Comparison of ENCODE assay signal across 1 cellular context in genomic region chr9:35102769-35103659, GRCh38.
A peak's percentile ranks its signal among the peaks of the same experiment; 100 is the strongest.
TF ChIP-seq lines count a peak whose summit lies in the region.

Gene STOML2 (minus strand): TSS chr9:35103131. CDS start chr9:35103094, 37 bp downstream.

TF ChIP-seq in HepG2, 621 proteins besides CTCF, POLR2A, EP300 and RAD21 (continued from another document and continues in another):
- TF ChIP-seq, protein P1, sequence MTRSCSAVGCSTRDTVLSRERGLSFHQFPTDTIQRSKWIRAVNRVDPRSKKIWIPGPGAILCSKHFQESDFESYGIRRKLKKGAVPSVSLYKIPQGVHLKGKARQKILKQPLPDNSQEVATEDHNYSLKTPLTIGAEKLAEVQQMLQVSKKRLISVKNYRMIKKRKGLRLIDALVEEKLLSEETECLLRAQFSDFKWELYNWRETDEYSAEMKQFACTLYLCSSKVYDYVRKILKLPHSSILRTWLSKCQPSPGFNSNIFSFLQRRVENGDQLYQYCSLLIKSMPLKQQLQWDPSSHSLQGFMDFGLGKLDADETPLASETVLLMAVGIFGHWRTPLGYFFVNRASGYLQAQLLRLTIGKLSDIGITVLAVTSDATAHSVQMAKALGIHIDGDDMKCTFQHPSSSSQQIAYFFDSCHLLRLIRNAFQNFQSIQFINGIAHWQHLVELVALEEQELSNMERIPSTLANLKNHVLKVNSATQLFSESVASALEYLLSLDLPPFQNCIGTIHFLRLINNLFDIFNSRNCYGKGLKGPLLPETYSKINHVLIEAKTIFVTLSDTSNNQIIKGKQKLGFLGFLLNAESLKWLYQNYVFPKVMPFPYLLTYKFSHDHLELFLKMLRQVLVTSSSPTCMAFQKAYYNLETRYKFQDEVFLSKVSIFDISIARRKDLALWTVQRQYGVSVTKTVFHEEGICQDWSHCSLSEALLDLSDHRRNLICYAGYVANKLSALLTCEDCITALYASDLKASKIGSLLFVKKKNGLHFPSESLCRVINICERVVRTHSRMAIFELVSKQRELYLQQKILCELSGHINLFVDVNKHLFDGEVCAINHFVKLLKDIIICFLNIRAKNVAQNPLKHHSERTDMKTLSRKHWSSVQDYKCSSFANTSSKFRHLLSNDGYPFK (CRISPR knock-in tag; IDR thresholded peaks at IDR 0.05; ENCODE audit: borderline replicate concordance), result peak; percentile 91
- TF ChIP-seq ATF2 (CRISPR knock-in tag; IDR thresholded peaks at IDR 0.05) (peak; percentile 82), GPBP1L1 (CRISPR knock-in tag; IDR thresholded peaks at IDR 0.05) (no peak), JDP2 (CRISPR knock-in tag; IDR thresholded peaks at IDR 0.05; ENCODE audit: borderline replicate concordance) (no peak), ZNF282 (IDR thresholded peaks at IDR 0.05; ENCODE audit: partially characterized antibody) (no peak), RFX1 (IDR thresholded peaks at IDR 0.05) (peak; percentile 97), ZNF234 (CRISPR knock-in tag; conservative IDR thresholded peaks at IDR 0.05) (no peak), IRF1 (CRISPR knock-in tag; IDR thresholded peaks at IDR 0.05; ENCODE audit: low read depth) (no peak), CEBPZ (IDR thresholded peaks at IDR 0.05; ENCODE audit: low read length) (no peak), HOXA9 (CRISPR knock-in tag; IDR thresholded peaks at IDR 0.05; ENCODE audit: borderline replicate concordance) (peak; percentile 70; the same call in 1 of the 2 replicates), MLLT10 (CRISPR knock-in tag; IDR thresholded peaks at IDR 0.05) (no peak), SNAPC2 (CRISPR knock-in tag; IDR thresholded peaks at IDR 0.05) (peak; percentile 79; the same call in 1 of the 2 replicates), ZMYM4 (CRISPR knock-in tag; IDR thresholded peaks at IDR 0.05) (peak; percentile 86; the same call in 1 of the 2 replicates), SMARCC2 (IDR thresholded peaks at IDR 0.05) (no peak), ZNF747 (CRISPR knock-in tag; IDR thresholded peaks at IDR 0.05; ENCODE audit: borderline replicate concordance) (peak; percentile 94), ZNF260 (CRISPR knock-in tag; IDR thresholded peaks at IDR 0.05; ENCODE audit: borderline replicate concordance, low read depth) (no peak), ZNF503 (CRISPR knock-in tag; IDR thresholded peaks at IDR 0.05) (0 out of 2 replicates have a peak, but pooled peaks have one; percentile 64), ZNF17 (CRISPR knock-in tag; IDR thresholded peaks at IDR 0.05) (no peak), KLF6 (CRISPR knock-in tag; IDR thresholded peaks at IDR 0.05) (0 out of 2 replicates have a peak, but pooled peaks have one; percentile 38), SNAI1 (CRISPR knock-in tag; IDR thresholded peaks at IDR 0.05; ENCODE audit: borderline replicate concordance) (no peak), ZBTB8A (CRISPR knock-in tag; IDR thresholded peaks at IDR 0.05; ENCODE audit: borderline replicate concordance, low read depth) (no peak), CHD4 (IDR thresholded peaks at IDR 0.05; ENCODE audit: borderline replicate concordance, low read length) (no peak), JARID2 (CRISPR knock-in tag; IDR thresholded peaks at IDR 0.05; ENCODE audit: insufficient replicate concordance) (no peak), THAP8 (CRISPR knock-in tag; IDR thresholded peaks at IDR 0.05; ENCODE audit: borderline replicate concordance) (no peak), USF2 (IDR thresholded peaks at IDR 0.05; ENCODE audit: low read depth, low read length) (no peak), USF2 (CRISPR knock-in tag; IDR thresholded peaks at IDR 0.05; ENCODE audit: borderline replicate concordance) (peak; percentile 42; the same call in 1 of the 2 replicates), CBX1 (IDR thresholded peaks at IDR 0.05; ENCODE audit: low read depth) (peak; percentile 93), MATR3 (CRISPR knock-in tag; IDR thresholded peaks at IDR 0.05) (no peak), GTF2F1 (IDR thresholded peaks at IDR 0.05; ENCODE audit: low read length) (no peak), ZNF383 (CRISPR knock-in tag; IDR thresholded peaks at IDR 0.05; ENCODE audit: borderline replicate concordance) (no peak), ZNF343 (CRISPR knock-in tag; IDR thresholded peaks at IDR 0.05) (no peak), NFKB2 (CRISPR knock-in tag; IDR thresholded peaks at IDR 0.05; ENCODE audit: borderline replicate concordance) (peak; percentile 73), ZBTB38 (CRISPR knock-in tag; IDR thresholded peaks at IDR 0.05) (peak; percentile 82), POLR2AphosphoS5 (IDR thresholded peaks at IDR 0.05; ENCODE audit: low read depth, low read length) (peak; percentile 83), MAF1 (CRISPR knock-in tag; IDR thresholded peaks at IDR 0.05; ENCODE audit: borderline replicate concordance) (peak; percentile 84; the same call in 1 of the 2 replicates), RNF2 (conservative IDR thresholded peaks at IDR 0.05; ENCODE audit: low read depth) (0 out of 2 replicates have a peak, but pooled peaks have one; percentile 41), SETDB1 (CRISPR knock-in tag; IDR thresholded peaks at IDR 0.05; ENCODE audit: borderline replicate concordance) (no peak), NR2F6 (IDR thresholded peaks at IDR 0.05) (peak; percentile 92), NR2F6 (CRISPR knock-in tag; IDR thresholded peaks at IDR 0.05) (peak; percentile 92), ZSCAN31 (CRISPR knock-in tag; IDR thresholded peaks at IDR 0.05; ENCODE audit: low read depth) (peak; percentile 81), ZFP36L1 (CRISPR knock-in tag; IDR thresholded peaks at IDR 0.05) (no peak)
- TF ChIP-seq, protein P2, sequence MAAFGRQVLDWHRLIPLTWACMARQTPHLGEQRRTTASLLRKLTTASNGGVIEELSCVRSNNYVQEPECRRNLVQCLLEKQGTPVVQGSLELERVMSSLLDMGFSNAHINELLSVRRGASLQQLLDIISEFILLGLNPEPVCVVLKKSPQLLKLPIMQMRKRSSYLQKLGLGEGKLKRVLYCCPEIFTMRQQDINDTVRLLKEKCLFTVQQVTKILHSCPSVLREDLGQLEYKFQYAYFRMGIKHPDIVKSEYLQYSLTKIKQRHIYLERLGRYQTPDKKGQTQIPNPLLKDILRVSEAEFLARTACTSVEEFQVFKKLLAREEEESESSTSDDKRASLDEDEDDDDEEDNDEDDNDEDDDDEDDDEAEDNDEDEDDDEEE (CRISPR knock-in tag; IDR thresholded peaks at IDR 0.05), result no peak
- TF ChIP-seq, protein P3, sequence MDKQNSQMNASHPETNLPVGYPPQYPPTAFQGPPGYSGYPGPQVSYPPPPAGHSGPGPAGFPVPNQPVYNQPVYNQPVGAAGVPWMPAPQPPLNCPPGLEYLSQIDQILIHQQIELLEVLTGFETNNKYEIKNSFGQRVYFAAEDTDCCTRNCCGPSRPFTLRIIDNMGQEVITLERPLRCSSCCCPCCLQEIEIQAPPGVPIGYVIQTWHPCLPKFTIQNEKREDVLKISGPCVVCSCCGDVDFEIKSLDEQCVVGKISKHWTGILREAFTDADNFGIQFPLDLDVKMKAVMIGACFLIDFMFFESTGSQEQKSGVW (CRISPR knock-in tag; IDR thresholded peaks at IDR 0.05; ENCODE audit: borderline replicate concordance), result no peak
- TF ChIP-seq, protein P4, sequence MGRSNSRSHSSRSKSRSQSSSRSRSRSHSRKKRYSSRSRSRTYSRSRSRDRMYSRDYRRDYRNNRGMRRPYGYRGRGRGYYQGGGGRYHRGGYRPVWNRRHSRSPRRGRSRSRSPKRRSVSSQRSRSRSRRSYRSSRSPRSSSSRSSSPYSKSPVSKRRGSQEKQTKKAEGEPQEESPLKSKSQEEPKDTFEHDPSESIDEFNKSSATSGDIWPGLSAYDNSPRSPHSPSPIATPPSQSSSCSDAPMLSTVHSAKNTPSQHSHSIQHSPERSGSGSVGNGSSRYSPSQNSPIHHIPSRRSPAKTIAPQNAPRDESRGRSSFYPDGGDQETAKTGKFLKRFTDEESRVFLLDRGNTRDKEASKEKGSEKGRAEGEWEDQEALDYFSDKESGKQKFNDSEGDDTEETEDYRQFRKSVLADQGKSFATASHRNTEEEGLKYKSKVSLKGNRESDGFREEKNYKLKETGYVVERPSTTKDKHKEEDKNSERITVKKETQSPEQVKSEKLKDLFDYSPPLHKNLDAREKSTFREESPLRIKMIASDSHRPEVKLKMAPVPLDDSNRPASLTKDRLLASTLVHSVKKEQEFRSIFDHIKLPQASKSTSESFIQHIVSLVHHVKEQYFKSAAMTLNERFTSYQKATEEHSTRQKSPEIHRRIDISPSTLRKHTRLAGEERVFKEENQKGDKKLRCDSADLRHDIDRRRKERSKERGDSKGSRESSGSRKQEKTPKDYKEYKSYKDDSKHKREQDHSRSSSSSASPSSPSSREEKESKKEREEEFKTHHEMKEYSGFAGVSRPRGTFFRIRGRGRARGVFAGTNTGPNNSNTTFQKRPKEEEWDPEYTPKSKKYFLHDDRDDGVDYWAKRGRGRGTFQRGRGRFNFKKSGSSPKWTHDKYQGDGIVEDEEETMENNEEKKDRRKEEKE (IDR thresholded peaks at IDR 0.05), result no peak
